ENCODE assay signal across 29 cellular contexts in the genomic region with DNA sequence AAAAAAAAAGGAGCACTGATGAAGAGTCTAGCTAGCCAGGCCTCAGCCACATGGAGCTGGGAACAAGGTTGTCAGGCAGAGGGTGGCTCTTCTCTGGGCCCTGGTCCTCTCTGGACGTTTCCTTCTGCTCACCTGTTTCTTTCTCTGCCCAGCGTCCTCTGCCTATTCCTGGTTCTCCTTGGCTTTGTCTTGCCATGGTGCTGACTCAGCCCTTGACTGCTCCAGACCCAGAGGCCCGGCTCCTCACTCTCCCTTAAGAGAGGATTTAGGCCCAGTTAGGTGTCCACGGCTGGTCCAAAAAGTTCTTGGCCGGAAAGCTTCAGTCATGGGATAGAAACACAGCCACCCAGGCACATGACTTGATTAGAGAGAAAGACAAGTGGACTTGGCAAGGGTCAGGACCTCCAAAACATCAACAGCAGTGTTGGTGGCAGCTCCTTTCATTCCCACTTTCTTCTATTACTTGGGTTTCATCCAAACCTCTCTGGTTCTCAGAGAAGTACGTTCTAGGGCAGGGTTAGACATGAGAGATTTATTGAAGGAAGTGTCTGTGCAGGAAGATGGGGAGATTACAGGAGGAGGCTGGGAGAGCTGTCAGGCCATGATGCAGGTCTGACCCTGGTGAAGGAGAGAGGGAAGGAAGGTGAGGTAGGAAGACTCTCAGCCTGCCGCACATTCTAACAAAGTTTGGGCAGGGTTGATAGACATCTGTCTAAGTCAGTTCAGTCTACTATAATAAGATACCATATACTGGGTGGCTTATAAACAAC.
"Had no signal": no experiment of that assay in that cellular context is flagged by ENCODE, and none has a peak within 500 bp of the region (broad histone marks: within the 10 kb centered on the region; RNA-seq: fewer than 3 reads in every experiment).

No MANE protein-coding gene starts in this region.

- H3K27ac Mint-ChIP-seq: activated naive CD4-positive, alpha-beta T cell treated with anti-CD3 and anti-CD28 coated beads for 36 hours had no signal

- H3K27ac ChIP-seq: gastrocnemius medialis, pancreas, prostate gland, stomach, thyroid gland, upper lobe of left lung, vagina, VCaP had no signal

- H3K9me3 Mint-ChIP-seq: activated naive CD4-positive, alpha-beta T cell treated with anti-CD3 and anti-CD28 coated beads for 36 hours had no signal

- FAIRE-seq: bronchial epithelial cell, colon, pancreas, TTC549 had no signal

- H3K36me3 ChIP-seq: gastrocnemius medialis, pancreas, prostate gland, stomach, thyroid gland, upper lobe of left lung, vagina had no signal

- DNase-seq: activated CD8-positive, alpha-beta memory T cell treated with anti-CD3 and anti-CD28 coated beads for 24 hours; activated effector memory CD4-positive, alpha-beta T cell treated with Interleukin-2 at 50 U/mL for 16 hours; activated naive CD4-positive, alpha-beta T cell treated with anti-CD3 and anti-CD28 coated beads for 36 hours; anterior cingulate cortex; effector memory CD4-positive, alpha-beta T cell; erythroblast; gastrocnemius medialis; glutamatergic neuron; islet precursor cell; left cardiac atrium; left ventricle myocardium superior; mucosa of descending colon; nucleus accumbens; pancreas; retina; stimulated activated CD4-positive, alpha-beta T cell treated with anti-CD3 and anti-CD28 coated beads, Interleukin-12 subunit alpha, Interleukin-12 subunit beta, amount 100 ng/mL, for 4 hours; stimulated activated CD4-positive, alpha-beta T cell treated with anti-CD3 and anti-CD28 coated beads, Interleukin-4, amount 100 ng/mL, for 1 hour; stomach; T-helper 9 cell; thyroid gland had no signal

- H3K27me3 ChIP-seq: gastrocnemius medialis, pancreas, stomach, thyroid gland, upper lobe of left lung, vagina had no signal

- H3K4me1 ChIP-seq: gastrocnemius medialis, pancreas, prostate gland, thyroid gland, vagina had no signal

- H3K9me3 ChIP-seq: gastrocnemius medialis, mucosa of descending colon, pancreas, prostate gland, stomach, thyroid gland, upper lobe of left lung, vagina had no signal

- ATAC-seq: gastrocnemius medialis, left cardiac atrium, left ventricle myocardium superior, mucosa of descending colon, pancreas, sciatic nerve had no signal

- H3K4me3 ChIP-seq: gastrocnemius medialis, mucosa of descending colon, pancreas, prostate gland, skin epidermis, stomach, thyroid gland, upper lobe of left lung, vagina had no signal

- H3K4me3 Mint-ChIP-seq: activated naive CD4-positive, alpha-beta T cell treated with anti-CD3 and anti-CD28 coated beads for 36 hours had no signal
